Comparison of ENCODE assay signal across 1 cellular context in the genomic region with DNA sequence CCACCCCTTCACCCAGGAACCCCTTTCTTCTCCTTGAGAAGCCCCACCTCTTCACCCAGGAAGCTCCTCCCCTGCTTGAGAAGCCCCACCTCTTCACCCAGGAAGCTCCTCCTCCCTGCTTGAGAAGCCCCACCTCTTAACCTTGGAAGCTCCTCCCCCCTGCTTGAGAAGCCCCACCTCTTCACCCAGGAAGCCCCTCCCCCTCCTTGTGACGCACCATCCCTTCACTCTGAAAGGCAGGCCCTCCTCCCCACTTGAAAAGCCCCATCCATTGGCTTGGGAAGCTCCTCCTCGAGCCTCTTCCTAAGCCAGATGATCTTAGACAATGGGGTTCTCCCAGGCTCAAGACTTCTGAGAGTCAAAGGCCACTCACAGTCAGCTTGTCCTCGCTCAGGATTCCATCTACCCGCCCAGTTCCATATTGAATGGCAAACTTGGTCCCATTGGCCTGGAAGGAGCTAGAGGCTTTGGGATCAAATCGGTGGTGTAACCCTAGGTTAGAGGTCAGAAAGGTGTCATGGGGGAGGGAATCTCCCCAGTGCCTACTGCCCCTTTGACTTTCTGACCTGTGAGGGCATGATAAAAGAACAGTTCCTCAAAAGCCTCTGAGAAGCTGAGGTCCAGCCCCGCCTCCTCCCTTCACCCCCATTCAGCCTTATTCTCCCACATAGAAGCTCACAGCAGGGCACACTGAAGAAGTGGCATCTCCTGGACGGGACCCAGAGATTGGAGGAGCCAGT.
TF ChIP-seq lines count a peak whose summit lies in the region.

No MANE protein-coding gene starts in this region.

TF ChIP-seq in HCT116, 20 proteins besides CTCF, POLR2A, EP300 and RAD21:
- TF ChIP-seq, protein P1, sequence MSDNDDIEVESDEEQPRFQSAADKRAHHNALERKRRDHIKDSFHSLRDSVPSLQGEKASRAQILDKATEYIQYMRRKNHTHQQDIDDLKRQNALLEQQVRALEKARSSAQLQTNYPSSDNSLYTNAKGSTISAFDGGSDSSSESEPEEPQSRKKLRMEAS (IDR thresholded peaks at IDR 0.05) = no peak
- TF ChIP-seq, protein P2, sequence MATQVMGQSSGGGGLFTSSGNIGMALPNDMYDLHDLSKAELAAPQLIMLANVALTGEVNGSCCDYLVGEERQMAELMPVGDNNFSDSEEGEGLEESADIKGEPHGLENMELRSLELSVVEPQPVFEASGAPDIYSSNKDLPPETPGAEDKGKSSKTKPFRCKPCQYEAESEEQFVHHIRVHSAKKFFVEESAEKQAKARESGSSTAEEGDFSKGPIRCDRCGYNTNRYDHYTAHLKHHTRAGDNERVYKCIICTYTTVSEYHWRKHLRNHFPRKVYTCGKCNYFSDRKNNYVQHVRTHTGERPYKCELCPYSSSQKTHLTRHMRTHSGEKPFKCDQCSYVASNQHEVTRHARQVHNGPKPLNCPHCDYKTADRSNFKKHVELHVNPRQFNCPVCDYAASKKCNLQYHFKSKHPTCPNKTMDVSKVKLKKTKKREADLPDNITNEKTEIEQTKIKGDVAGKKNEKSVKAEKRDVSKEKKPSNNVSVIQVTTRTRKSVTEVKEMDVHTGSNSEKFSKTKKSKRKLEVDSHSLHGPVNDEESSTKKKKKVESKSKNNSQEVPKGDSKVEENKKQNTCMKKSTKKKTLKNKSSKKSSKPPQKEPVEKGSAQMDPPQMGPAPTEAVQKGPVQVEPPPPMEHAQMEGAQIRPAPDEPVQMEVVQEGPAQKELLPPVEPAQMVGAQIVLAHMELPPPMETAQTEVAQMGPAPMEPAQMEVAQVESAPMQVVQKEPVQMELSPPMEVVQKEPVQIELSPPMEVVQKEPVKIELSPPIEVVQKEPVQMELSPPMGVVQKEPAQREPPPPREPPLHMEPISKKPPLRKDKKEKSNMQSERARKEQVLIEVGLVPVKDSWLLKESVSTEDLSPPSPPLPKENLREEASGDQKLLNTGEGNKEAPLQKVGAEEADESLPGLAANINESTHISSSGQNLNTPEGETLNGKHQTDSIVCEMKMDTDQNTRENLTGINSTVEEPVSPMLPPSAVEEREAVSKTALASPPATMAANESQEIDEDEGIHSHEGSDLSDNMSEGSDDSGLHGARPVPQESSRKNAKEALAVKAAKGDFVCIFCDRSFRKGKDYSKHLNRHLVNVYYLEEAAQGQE (IDR thresholded peaks at IDR 0.05; ENCODE audit: low read depth) = no peak
- TF ChIP-seq ZNF274 (IDR thresholded peaks at IDR 0.05; ENCODE audit: low read depth, low read length) (no peak), ZFX (IDR thresholded peaks at IDR 0.05) (no peak), POLR2AphosphoS5 (IDR thresholded peaks at IDR 0.05; ENCODE audit: low read depth, low read length) (no peak)
